8 cellular contexts compared by ENCODE assay signal in genomic region chr6:163756079-163756478, GRCh38.
A peak's percentile ranks its signal among the peaks of the same experiment; 100 is the strongest.
DNase-seq lines count a peak whose midpoint lies in the region; ATAC-seq and TF ChIP-seq lines count a peak whose summit lies in the region.

No MANE protein-coding gene starts in this region.

- in situ Hi-C loops in GM13976 (cut with MboI; ENCODE audit: low sequenced_read_pairs, unreplicated experiment) = no loop called here

- no peak for TF ChIP-seq CTCF in GM13976 (IDR thresholded peaks at IDR 0.05; ENCODE audit: borderline replicate concordance, control extremely low read depth, extremely low read depth, insufficient read depth, missing control alignments)
- TF ChIP-seq CTCF in choroid plexus epithelial cell (conservative IDR thresholded peaks at IDR 0.05; ENCODE audit: low read depth, low read length) = no peak
- TF ChIP-seq CTCF in nephron progenitor cell (IDR thresholded peaks at IDR 0.05) = no peak

- peak; percentile 73 for DNase-seq in GM13976 (ENCODE audit: low spot score)
- peak; percentile 61 for DNase-seq in choroid plexus epithelial cell (ENCODE audit: low read depth)
- DNase-seq in nephron progenitor cell = no peak
- no peak for DNase-seq in HUDEP-2 (lab: John Stamatoyannopoulos, UW; ENCODE audit: unreplicated experiment in 76 of 76)
- DNase-seq in effector CD8-positive, alpha-beta T cell (lab: John Stamatoyannopoulos, UW) = no peak
- no peak for DNase-seq in NCI-H1694 (lab: John Stamatoyannopoulos, UW)

- ATAC-seq in GM21423 (IDR thresholded peaks at IDR 0.05; ENCODE audit: unreplicated experiment) = peak; percentile 100
- ATAC-seq in HG03354 (IDR thresholded peaks at IDR 0.05; ENCODE audit: poor library complexity, severe bottlenecking, unreplicated experiment) = peak; percentile 100

- H3K4me1 Mint-ChIP-seq in nephron progenitor cell = peaks cover 5% of the 10 kb centered on the region

- H3K4me3 Mint-ChIP-seq in nephron progenitor cell = no peak overlapping the region

- peaks cover 11% of the 10 kb centered on the region for H3K27me3 Mint-ChIP-seq in nephron progenitor cell (ENCODE audit: low read depth, poor library complexity)

- no peaks in the 10 kb centered on the region for H3K36me3 Mint-ChIP-seq in nephron progenitor cell (ENCODE audit: low read depth)

- peaks cover 19% of the 10 kb centered on the region for H3K9me3 Mint-ChIP-seq in nephron progenitor cell

- H3K27ac Mint-ChIP-seq in nephron progenitor cell = no peak overlapping the region

- no peak overlapping the region for H3K4me3 ChIP-seq in choroid plexus epithelial cell (ENCODE audit: low read depth, low read length)

Comparison
In these comparisons a context has a peak if more than half of its experiments do, and no peak if none do; other contexts are left out.
1. DNase-seq: peak in GM13976 (single experiment) and choroid plexus epithelial cell (single experiment); none in nephron progenitor cell (single experiment), HUDEP-2 (0 of 76), effector CD8-positive, alpha-beta T cell (single experiment) and NCI-H1694 (single experiment).